8 cellular contexts compared by ENCODE assay signal in the genomic region with DNA sequence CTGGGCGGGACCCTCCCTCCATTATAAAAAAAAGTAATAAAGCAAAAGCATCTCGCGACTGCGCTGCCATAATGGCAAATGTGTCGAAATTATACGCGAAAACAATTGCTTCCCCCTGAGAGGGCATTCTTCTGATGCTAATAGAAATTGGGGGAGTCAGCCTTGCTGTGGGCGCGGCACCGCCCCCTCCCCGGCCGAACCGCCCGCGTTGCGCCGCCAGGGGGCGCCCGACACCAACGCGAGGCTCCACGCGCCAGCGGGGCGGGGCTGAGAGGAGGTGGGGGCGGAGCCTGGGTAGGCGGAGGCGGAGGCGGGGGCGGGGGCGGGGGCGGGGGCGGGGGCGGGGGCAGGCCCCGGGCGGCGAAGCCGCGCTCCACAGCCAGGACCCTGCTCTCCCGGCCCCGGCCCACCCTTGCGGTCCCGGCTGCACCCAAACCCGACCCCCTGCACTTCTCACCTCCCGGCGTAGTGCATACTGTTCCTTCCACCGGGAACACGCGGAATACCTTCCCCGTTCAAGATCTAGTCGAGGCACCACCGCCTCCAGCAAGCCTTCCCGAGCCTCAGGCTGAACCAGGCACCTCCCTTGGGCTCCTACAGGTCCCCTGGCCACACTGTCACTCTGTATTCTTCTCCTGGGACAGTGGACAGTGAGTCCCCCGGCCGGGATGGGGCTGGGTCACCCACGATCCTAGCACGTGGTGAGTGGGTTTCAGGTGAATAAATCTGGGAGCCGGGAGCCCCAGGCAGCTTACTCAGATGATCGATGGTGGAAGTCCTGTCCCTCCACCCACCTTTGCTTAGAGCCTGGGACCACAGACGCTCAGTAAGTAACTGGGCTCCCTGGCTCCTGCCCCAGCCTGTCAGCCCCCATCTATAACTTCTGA. TPM values are rescaled to one million over a fixed set of nuclear protein-coding genes. Genes with fewer than 3 reads are reported as not detected.
A peak's percentile ranks its signal among the peaks of the same experiment; 100 is the strongest.
DNase-seq lines count a peak whose midpoint lies in the region; ATAC-seq and TF ChIP-seq lines count a peak whose summit lies in the region.

No MANE protein-coding gene starts in this region.

- peaks cover 35% of the 10 kb centered on the region for H3K27me3 Mint-ChIP-seq in activated T-helper 1 cell treated with anti-CD3 and anti-CD28 coated beads, Interleukin-12 subunit alpha, Interleukin-12 subunit beta, Interleukin-2, Interleukin-4 antibody, amounts not matched to agents 30 ng/mL and 10 ng/mL and 1 ng/mL, durations not matched to agents 14 hours and 24 hours and 36 hours (ENCODE audit: insufficient read depth)
- peaks cover 10 to 17% (median 12%) of the 10 kb centered on the region in 3 donors for H3K27me3 Mint-ChIP-seq in naive B cell

- H3K4me3 ChIP-seq in Panc1 (ENCODE audit: low read depth in 2 of 2, low read length in 2 of 2) = peak overlapping the region; percentile 55 to 62
- peak overlapping the region; percentile 58 for H3K4me3 ChIP-seq in fibroblast of mammary gland (ENCODE audit: control insufficient read depth, low read depth, low read length)

- DNase-seq in Panc1 (ENCODE audit: low read depth, low spot score) = no peak
- peak; percentile 85 for DNase-seq in activated T-helper 1 cell treated with anti-CD3 and anti-CD28 coated beads, Interleukin-12 subunit alpha, Interleukin-12 subunit beta, Interleukin-2, Interleukin-4 antibody, amounts not matched to agents 30 ng/mL and 10 ng/mL and 1 ng/mL, durations not matched to agents 14 hours and 24 hours and 36 hours (ENCODE audit: low spot score)
- peak; percentile 52 for DNase-seq in fibroblast of mammary gland (ENCODE audit: low read depth)
- DNase-seq in naive B cell = peak; percentile 91
- DNase-seq in stimulated activated CD8-positive, alpha-beta memory T cell treated with anti-CD3 and anti-CD28 coated beads, Interleukin-7, amount 100 ng/mL, for 48 hours (ENCODE audit: extremely low read depth in 1 of 2, low read depth in 1 of 2) = peak; percentile 54 to 66

- H3K9me3 Mint-ChIP-seq in activated T-helper 1 cell treated with anti-CD3 and anti-CD28 coated beads, Interleukin-12 subunit alpha, Interleukin-12 subunit beta, Interleukin-2, Interleukin-4 antibody, amounts not matched to agents 30 ng/mL and 10 ng/mL and 1 ng/mL, durations not matched to agents 14 hours and 24 hours and 36 hours = no peaks in the 10 kb centered on the region
- no peaks in the 10 kb centered on the region for H3K9me3 Mint-ChIP-seq in naive B cell

- H3K27ac ChIP-seq in Panc1 (ENCODE audit: low read length) = no peak overlapping the region

- POLR2A ChIA-PET in Panc1 (lab: Charles Lee) = no interaction called here

- intact Hi-C loops in Panc1 (cut with micrococcal nuclease; ENCODE audit: unreplicated experiment) = loop anchor here (1.0 kb wide), 1 partner anchor 166 kb away; no protein-coding TSS in a partner anchor
- intact Hi-C loops in activated T-helper 1 cell treated with anti-CD3 and anti-CD28 coated beads, Interleukin-12 subunit alpha, Interleukin-12 subunit beta, Interleukin-2, Interleukin-4 antibody, amounts not matched to agents 30 ng/mL and 10 ng/mL and 1 ng/mL, durations not matched to agents 14 hours and 24 hours and 36 hours (cut with micrococcal nuclease) = loop anchor here (1.0 to 2.0 kb wide), 7 partner anchors 28 to 284 kb away; a partner anchor contains a TSS

- H3K4me1 Mint-ChIP-seq in activated T-helper 1 cell treated with anti-CD3 and anti-CD28 coated beads, Interleukin-12 subunit alpha, Interleukin-12 subunit beta, Interleukin-2, Interleukin-4 antibody, amounts not matched to agents 30 ng/mL and 10 ng/mL and 1 ng/mL, durations not matched to agents 14 hours and 24 hours and 36 hours (ENCODE audit: low read depth) = peaks cover 12% of the 10 kb centered on the region
- peaks cover 14 to 27% (median 14%) of the 10 kb centered on the region in 3 donors for H3K4me1 Mint-ChIP-seq in naive B cell

- H3K36me3 Mint-ChIP-seq in activated T-helper 1 cell treated with anti-CD3 and anti-CD28 coated beads, Interleukin-12 subunit alpha, Interleukin-12 subunit beta, Interleukin-2, Interleukin-4 antibody, amounts not matched to agents 30 ng/mL and 10 ng/mL and 1 ng/mL, durations not matched to agents 14 hours and 24 hours and 36 hours (ENCODE audit: low read depth) = no peaks in the 10 kb centered on the region
- H3K36me3 Mint-ChIP-seq in naive B cell = no peaks in the 10 kb centered on the region

- in situ Hi-C loops in Panc1 (cut with HindIII; ENCODE audit: low pct_unique_long_range_greater_than_20kb, low sequenced_read_pairs) = no loop called here

- peak overlapping the region; percentile 77 for H3K4me3 Mint-ChIP-seq in activated T-helper 1 cell treated with anti-CD3 and anti-CD28 coated beads, Interleukin-12 subunit alpha, Interleukin-12 subunit beta, Interleukin-2, Interleukin-4 antibody, amounts not matched to agents 30 ng/mL and 10 ng/mL and 1 ng/mL, durations not matched to agents 14 hours and 24 hours and 36 hours
- peak overlapping the region; percentile 81 to 91 (median 86) for H3K4me3 Mint-ChIP-seq in naive B cell

- peak overlapping the region; percentile 91 for H3K27ac Mint-ChIP-seq in activated T-helper 1 cell treated with anti-CD3 and anti-CD28 coated beads, Interleukin-12 subunit alpha, Interleukin-12 subunit beta, Interleukin-2, Interleukin-4 antibody, amounts not matched to agents 30 ng/mL and 10 ng/mL and 1 ng/mL, durations not matched to agents 14 hours and 24 hours and 36 hours
- peak overlapping the region in 5 of 6 donors; percentile 47 to 95 (median 72) for H3K27ac Mint-ChIP-seq in naive B cell

- H3K4me1 ChIP-seq in Panc1 (ENCODE audit: control insufficient read depth, insufficient read depth, low read length) = no peaks in the 10 kb centered on the region; the same call in 1 of the 2 replicates

- ATAC-seq in HG03439 (IDR thresholded peaks at IDR 0.05; ENCODE audit: unreplicated experiment) (peak; percentile 73), Panc1 (peak; percentile 87), naive B cell (ENCODE audit: low read depth in 2 of 2) (peak; percentile 93 to 96), HG03196 (IDR thresholded peaks at IDR 0.05; ENCODE audit: unreplicated experiment) (no peak)

- no peaks in the 10 kb centered on the region for H3K9me3 ChIP-seq in Panc1 (ENCODE audit: control insufficient read depth, insufficient read depth, low read depth, low read length)

- CTCF ChIA-PET in Panc1 (lab: Charles Lee) = interaction anchor here (0.6 kb wide), 1 partner anchor 45 kb away, joined by 3 read pairs; no protein-coding TSS in a partner anchor

- H3K36me3 ChIP-seq in Panc1 (ENCODE audit: control insufficient read depth, insufficient read depth, low read length) = no peaks in the 10 kb centered on the region

- no TSS peak for BruUV-seq in Panc1 (replicated peaks; lab: Mats Ljungman, UMichigan)

- no peaks in the 10 kb centered on the region for H3K27me3 ChIP-seq in Panc1 (ENCODE audit: control insufficient read depth, insufficient read depth, low read length)

- TF ChIP-seq CTCF in GM12873 (IDR thresholded peaks at IDR 0.05; ENCODE audit: insufficient read depth, low read depth, low read length, missing control alignments) (peak; percentile 78), Panc1 (IDR thresholded peaks at IDR 0.05) (peak; percentile 79; the same call in 1 of the 2 replicates), fibroblast of mammary gland (conservative IDR thresholded peaks at IDR 0.05; ENCODE audit: control insufficient read depth, insufficient read depth, low read depth, low read length) (peak; percentile 33)

RNA-seq across cellular contexts. Expression of a gene that starts 15.5 kb away (rescaled TPM):
- total RNA-seq in Panc1 (2021; ENCODE audit: unreplicated experiment) = not detected
- polyA plus RNA-seq in Panc1 (2012; ENCODE audit: insufficient read length) = not detected
- not detected in 2 replicates for total RNA-seq in activated T-helper 1 cell treated with anti-CD3 and anti-CD28 coated beads, Interleukin-12 subunit alpha, Interleukin-12 subunit beta, Interleukin-2, Interleukin-4 antibody, amounts not matched to agents 30 ng/mL and 10 ng/mL and 1 ng/mL, durations not matched to agents 14 hours and 24 hours and 36 hours
- under 1 TPM in 2 of 6 donors, not detected in 4; 0.55 to 0.57 TPM for polyA plus RNA-seq in naive B cell (ENCODE audit: low read depth in 6 of 6)

RNA-seq across cellular contexts. Expression of a gene that starts 28.5 kb away (rescaled TPM):
- total RNA-seq in Panc1 (2021; ENCODE audit: unreplicated experiment) = 42.5 TPM
- 45.3 TPM for polyA plus RNA-seq in Panc1 (2012; ENCODE audit: insufficient read length)
- total RNA-seq in activated T-helper 1 cell treated with anti-CD3 and anti-CD28 coated beads, Interleukin-12 subunit alpha, Interleukin-12 subunit beta, Interleukin-2, Interleukin-4 antibody, amounts not matched to agents 30 ng/mL and 10 ng/mL and 1 ng/mL, durations not matched to agents 14 hours and 24 hours and 36 hours = 45.5 and 48.7 TPM in 2 replicates
- polyA plus RNA-seq in naive B cell (ENCODE audit: low read depth in 6 of 6) = 1 to 10 TPM; 2.8 to 5.7 (median 5.0) TPM

RNA-seq across cellular contexts. Expression of a gene that starts 40.5 kb away (rescaled TPM):
- total RNA-seq in Panc1 (2021; ENCODE audit: unreplicated experiment) = 73.2 TPM
- polyA plus RNA-seq in Panc1 (2012; ENCODE audit: insufficient read length) = 58.0 TPM
- total RNA-seq in activated T-helper 1 cell treated with anti-CD3 and anti-CD28 coated beads, Interleukin-12 subunit alpha, Interleukin-12 subunit beta, Interleukin-2, Interleukin-4 antibody, amounts not matched to agents 30 ng/mL and 10 ng/mL and 1 ng/mL, durations not matched to agents 14 hours and 24 hours and 36 hours = 30.7 and 38.6 TPM in 2 replicates
- polyA plus RNA-seq in naive B cell (ENCODE audit: low read depth in 6 of 6) = 10 to 100 TPM; 11.2 to 72.1 (median 37.0) TPM
